ENCODE assay signal across 12 cellular contexts in the genomic region with DNA sequence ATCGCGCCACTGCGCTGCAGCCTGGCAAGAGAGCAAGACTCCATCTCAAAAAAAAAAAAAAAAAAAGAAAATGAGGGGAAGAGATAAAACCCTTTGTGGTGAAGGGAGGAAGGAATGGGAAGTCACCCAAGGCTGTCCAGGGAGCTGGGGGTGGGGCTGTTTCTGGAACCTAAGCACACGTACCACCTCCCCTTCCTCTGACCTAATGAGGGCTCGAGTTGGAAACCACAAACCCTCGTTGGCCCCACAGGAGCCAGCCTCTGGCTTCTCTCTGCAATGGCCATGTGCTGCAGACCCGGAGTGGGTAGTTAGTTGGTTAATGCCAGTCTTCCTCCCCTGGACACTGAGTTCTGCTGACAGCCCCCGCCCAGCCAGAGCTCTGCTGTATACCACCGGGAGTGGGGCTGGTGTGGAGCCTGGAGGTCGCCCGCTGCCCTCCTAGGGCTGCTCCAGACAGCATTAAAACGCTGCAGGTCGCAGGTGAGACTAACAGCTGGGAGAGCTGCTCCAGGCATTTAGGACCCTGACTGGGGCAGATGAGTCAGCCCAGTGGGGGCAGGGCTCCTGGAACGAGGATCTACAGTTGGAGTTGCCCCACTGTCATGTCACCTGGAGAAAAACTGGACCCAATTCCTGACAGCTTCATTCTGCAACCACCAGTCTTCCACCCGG. TPM values are rescaled to one million over a fixed set of nuclear protein-coding genes. Genes with fewer than 3 reads are reported as not detected.
DNase-seq lines count a peak whose midpoint lies in the region; ATAC-seq and TF ChIP-seq lines count a peak whose summit lies in the region.
"Had no signal": no experiment of that assay in that cellular context is flagged by ENCODE, and none has a peak within 500 bp of the region (broad histone marks: within the 10 kb centered on the region; RNA-seq: fewer than 3 reads in every experiment).

A gene with protein sequence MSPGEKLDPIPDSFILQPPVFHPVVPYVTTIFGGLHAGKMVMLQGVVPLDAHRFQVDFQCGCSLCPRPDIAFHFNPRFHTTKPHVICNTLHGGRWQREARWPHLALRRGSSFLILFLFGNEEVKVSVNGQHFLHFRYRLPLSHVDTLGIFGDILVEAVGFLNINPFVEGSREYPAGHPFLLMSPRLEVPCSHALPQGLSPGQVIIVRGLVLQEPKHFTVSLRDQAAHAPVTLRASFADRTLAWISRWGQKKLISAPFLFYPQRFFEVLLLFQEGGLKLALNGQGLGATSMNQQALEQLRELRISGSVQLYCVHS (plus strand): TSS at position 228 of the 672 bp plus-strand sequence. CDS start 375 bp downstream, at position 603.

- H2BK12ac ChIP-seq in mesenchymal stem cell (ENCODE audit: low read length in 2 of 2), result no peak within 1 kb of the TSS

- no peak within 1 kb of the TSS for H2BK15ac ChIP-seq in mesenchymal stem cell (ENCODE audit: low read depth, poor library complexity, severe bottlenecking)

- peaks cover 69% of the 10 kb centered on the region for H3K4me1 Mint-ChIP-seq in WTC11

- H3K18ac ChIP-seq in mesenchymal stem cell (ENCODE audit: low read depth in 1 of 2, low read length in 2 of 2), result no peak within 1 kb of the TSS

- no peak within 1 kb of the TSS for H2AFZ ChIP-seq in DND-41 (ENCODE audit: low read depth, low read length)
- no peak within 1 kb of the TSS; the same call in 1 of the 2 replicates for H2AFZ ChIP-seq in Loucy (ENCODE audit: low read length)
- no peak within 1 kb of the TSS for H2AFZ ChIP-seq in mesenchymal stem cell (ENCODE audit: low read depth, low read length)

- H3K4me1 ChIP-seq in DND-41 (ENCODE audit: insufficient read depth, low read length) (no peaks in the 10 kb centered on the region), Loucy (ENCODE audit: insufficient read depth, low read length, poor library complexity, severe bottlenecking) (peaks cover 84% of the 10 kb centered on the region), mesenchymal stem cell (ENCODE audit: control insufficient read depth, insufficient read depth, low read depth, low read length) (peaks cover 23% of the 10 kb centered on the region), psoas muscle (peaks cover 16% of the 10 kb centered on the region)

- no peak within 1 kb of the TSS for H4K91ac ChIP-seq in mesenchymal stem cell (ENCODE audit: low read length)

- WGBS in mesenchymal stem cell, result 54% methylated on average over 14 of the region's 15 CpGs
- WGBS in psoas muscle, 3 donors, result 76 to 81% (median 79%) methylated on average over 15 of the region's 15 CpGs

- H3K36me3 ChIP-seq in DND-41 (ENCODE audit: insufficient read depth, low read length) (no peaks in the 10 kb centered on the region), Loucy (ENCODE audit: insufficient read depth, low read length) (no peaks in the 10 kb centered on the region), mesenchymal stem cell (ENCODE audit: control insufficient read depth in 1 of 2, insufficient read depth in 2 of 2, low read depth in 1 of 2, low read length in 2 of 2) (no peaks in the 10 kb centered on the region), psoas muscle (ENCODE audit: insufficient read depth in 1 of 2, low read depth in 1 of 2) (no peaks in the 10 kb centered on the region)

- H3K9ac ChIP-seq in DND-41 (ENCODE audit: low read depth, low read length) (no peak within 1 kb of the TSS), Loucy (ENCODE audit: low read depth, low read length, poor library complexity, severe bottlenecking) (peak within 1 kb of the TSS; percentile 72), mesenchymal stem cell (ENCODE audit: low read length) (no peak within 1 kb of the TSS)

- peaks cover 6% of the 10 kb centered on the region; the same call in 1 of the 2 replicates for H3K27me3 Mint-ChIP-seq in WTC11 (ENCODE audit: low read depth)
- H3K27me3 Mint-ChIP-seq: CD4-positive, CD25-positive, alpha-beta regulatory T cell had no signal

- no peak within 1 kb of the TSS for H3K4me3 ChIP-seq in DND-41 (ENCODE audit: low read depth in 1 of 2, low read length in 2 of 2)
- H3K4me3 ChIP-seq in Loucy (ENCODE audit: low read length, poor library complexity, severe bottlenecking), result peak within 1 kb of the TSS; percentile 74
- H3K4me3 ChIP-seq in mesenchymal stem cell (ENCODE audit: insufficient read depth in 1 of 2, low read depth in 1 of 2, low read length in 2 of 2), result no peak within 1 kb of the TSS
- no peak within 1 kb of the TSS for H3K4me3 ChIP-seq in psoas muscle

- CTCF ChIA-PET in WTC11 (lab: Charles Lee), result interaction anchor here (0.6 to 6.2 kb wide), 5 partner anchors 13 to 485 kb away, joined by 3 to 92 read pairs (median 4); a partner anchor contains a TSS

- H3F3A ChIP-seq in Loucy (ENCODE audit: low read depth), result peaks cover 5% of the 10 kb centered on the region; the same call in 1 of the 2 replicates

- DNase-seq in DND-41, result peak; percentile 13
- peak; percentile 26 for DNase-seq in WTC11 (ENCODE audit: low spot score)
- no peak for DNase-seq in mesenchymal stem cell
- no peak for DNase-seq in stimulated activated naive CD4-positive, alpha-beta T cell treated with Interleukin-2 at 50 U/mL for 16 hours (lab: John Stamatoyannopoulos, UW)
- no peak for DNase-seq in stimulated activated CD4-positive, alpha-beta T cell treated with anti-CD3 and anti-CD28 coated beads, Interleukin-4, amount 100 ng/mL, for 1 hour
- no peak for DNase-seq in caudate nucleus (lab: John Stamatoyannopoulos, UW)
- DNase-seq in psoas muscle, result no peak
- DNase-seq: activated T-cell treated with anti-CD3 and anti-CD28 coated beads, Interleukin-2, amount 50 U/mL, for 48 hours; CD4-positive, CD25-positive, alpha-beta regulatory T cell; Karpas-422 had no signal

- no peaks in the 10 kb centered on the region for H4K20me1 ChIP-seq in DND-41 (ENCODE audit: insufficient read depth, low read length)
- H4K20me1 ChIP-seq in Loucy (ENCODE audit: insufficient read depth, low read length, poor library complexity, severe bottlenecking), result no peaks in the 10 kb centered on the region

- peaks cover 16% of the 10 kb centered on the region for H3K9me3 Mint-ChIP-seq in WTC11

- TF ChIP-seq CTCF in DND-41 (IDR thresholded peaks at IDR 0.05; ENCODE audit: borderline replicate concordance, extremely low read depth, low read length, poor library complexity, severe bottlenecking) (no peak), Loucy (conservative IDR thresholded peaks at IDR 0.05; ENCODE audit: low read length) (no peak), WTC11 (IDR thresholded peaks at IDR 0.05) (no peak), psoas muscle (IDR thresholded peaks at IDR 0.05) (no peak)

- no peak within 1 kb of the TSS for H2BK120ac ChIP-seq in mesenchymal stem cell (ENCODE audit: low read depth, low read length)

- no peaks in the 10 kb centered on the region for H3K27me3 ChIP-seq in DND-41 (ENCODE audit: insufficient read depth, low read length, poor library complexity)
- H3K27me3 ChIP-seq in Loucy (ENCODE audit: insufficient read depth, low read length, poor library complexity, severe bottlenecking), result no peaks in the 10 kb centered on the region
- H3K27me3 ChIP-seq in mesenchymal stem cell (ENCODE audit: control insufficient read depth in 1 of 2, insufficient read depth in 1 of 2, low read length in 2 of 2), result no peaks in the 10 kb centered on the region
- H3K27me3 ChIP-seq in psoas muscle (ENCODE audit: insufficient read depth in 3 of 3, low read length in 2 of 3), result no peaks in the 10 kb centered on the region

- H3K79me2 ChIP-seq in DND-41 (ENCODE audit: insufficient read depth, low read length) (no peaks in the 10 kb centered on the region), Loucy (ENCODE audit: insufficient read depth, low read length) (peaks cover 29% of the 10 kb centered on the region)

- no peaks in the 10 kb centered on the region for H3K9me2 ChIP-seq in Loucy (replicated peaks; ENCODE audit: low read depth, low read length)

- intact Hi-C loops in psoas muscle (cut with DNase I), result no loop called here

- no peaks in the 10 kb centered on the region for H3K79me1 ChIP-seq in mesenchymal stem cell (replicated peaks; ENCODE audit: low read length, poor library complexity, severe bottlenecking)

- no peak within 1 kb of the TSS for H2BK5ac ChIP-seq in mesenchymal stem cell (ENCODE audit: low read depth, low read length, poor library complexity, severe bottlenecking)

- ATAC-seq in DND-41 (ENCODE audit: insufficient read depth, low read depth), result peak; percentile 39; the same call in 1 of the 3 replicates
- peak; percentile 20 for ATAC-seq in WTC11
- ATAC-seq in psoas muscle, result no peak

- H3K9me3 ChIP-seq in DND-41 (ENCODE audit: insufficient read depth, low read length, severe bottlenecking) (no peaks in the 10 kb centered on the region), Loucy (ENCODE audit: insufficient read depth, low read depth, low read length) (no peaks in the 10 kb centered on the region), mesenchymal stem cell (ENCODE audit: control insufficient read depth, low read length) (peaks cover 4% of the 10 kb centered on the region), psoas muscle (no peaks in the 10 kb centered on the region)

- peak within 1 kb of the TSS; percentile 27 for H2AK5ac ChIP-seq in mesenchymal stem cell (ENCODE audit: low read length, severe bottlenecking)

- H3K14ac ChIP-seq in mesenchymal stem cell (ENCODE audit: low read length in 2 of 2), result no peak within 1 kb of the TSS

- H3K27ac Mint-ChIP-seq in WTC11, result no peak within 1 kb of the TSS
- H3K27ac Mint-ChIP-seq: nephron had no signal

- H3K4me3 Mint-ChIP-seq in WTC11, result no peak within 1 kb of the TSS
- H3K4me3 Mint-ChIP-seq: CD4-positive, CD25-positive, alpha-beta regulatory T cell; nephron had no signal

- H3K27ac ChIP-seq in DND-41 (ENCODE audit: low read length) (no peak within 1 kb of the TSS), mesenchymal stem cell (ENCODE audit: low read length, poor library complexity, severe bottlenecking) (no peak within 1 kb of the TSS), caudate nucleus (ENCODE audit: low read depth, low read length) (no peak within 1 kb of the TSS), psoas muscle (no peak within 1 kb of the TSS)

- POLR2A ChIA-PET in WTC11 (lab: Charles Lee), result interaction anchor here (0.6 kb wide), 1 partner anchor 368 kb away, joined by 7 read pairs; no protein-coding TSS in a partner anchor

- H3K36me3 Mint-ChIP-seq in WTC11, result peaks cover 12% of the 10 kb centered on the region
- H3K36me3 Mint-ChIP-seq: CD4-positive, CD25-positive, alpha-beta regulatory T cell had no signal

- H3K4ac ChIP-seq in mesenchymal stem cell (ENCODE audit: low read depth in 1 of 2, low read length in 2 of 2), result no peak within 1 kb of the TSS

- no peak within 1 kb of the TSS for H3K23ac ChIP-seq in mesenchymal stem cell (ENCODE audit: low read length in 2 of 2)

- H3K4me2 ChIP-seq in DND-41 (ENCODE audit: insufficient read depth, low read length) (no peak within 1 kb of the TSS), Loucy (ENCODE audit: low read depth, low read length, poor library complexity, severe bottlenecking) (peak within 1 kb of the TSS; percentile 88), mesenchymal stem cell (ENCODE audit: low read length, poor library complexity, severe bottlenecking) (no peak within 1 kb of the TSS)

- no peak within 1 kb of the TSS for H4K8ac ChIP-seq in mesenchymal stem cell (ENCODE audit: low read length)

RNA-seq across cellular contexts. Expression of the gene that starts here (rescaled TPM):
- 1.1 to 1.4 TPM (median 1.4 TPM) in 3 replicates for total RNA-seq in WTC11 (2021)
- not detected for polyA plus RNA-seq in mesenchymal stem cell (2013, experiment 1 of 2)
- polyA plus RNA-seq in mesenchymal stem cell (2013, experiment 2 of 2), result not detected
- total RNA-seq in psoas muscle, result under 1 TPM in 3 of 4 donors, not detected in 1; 0.16 to 0.54 (median 0.42) TPM
- polyA plus RNA-seq in psoas muscle, result 1 to 10 TPM in 1 of 3 donors, under 1 TPM in 2; 0.22 to 2.0 (median 0.53) TPM
- polyA plus RNA-seq: CD4-positive, CD25-positive, alpha-beta regulatory T cell had no signal

Comparison
In these comparisons a context has a peak if more than half of its experiments do, and no peak if none do; other contexts are left out.
1. ATAC-seq: peak in DND-41 (single experiment) and WTC11 (single experiment); none in psoas muscle (0 of 4).
2. DNase-seq: peak in DND-41 (single experiment) and WTC11 (single experiment); none in mesenchymal stem cell (single experiment), stimulated activated naive CD4-positive, alpha-beta T cell treated with Interleukin-2 at 50 U/mL for 16 hours (single experiment), stimulated activated CD4-positive, alpha-beta T cell treated with anti-CD3 and anti-CD28 coated beads, Interleukin-4, amount 100 ng/mL, for 1 hour (single experiment), caudate nucleus (0 of 61) and psoas muscle (0 of 2).